1 cellular context compared by ENCODE assay signal in the genomic region with DNA sequence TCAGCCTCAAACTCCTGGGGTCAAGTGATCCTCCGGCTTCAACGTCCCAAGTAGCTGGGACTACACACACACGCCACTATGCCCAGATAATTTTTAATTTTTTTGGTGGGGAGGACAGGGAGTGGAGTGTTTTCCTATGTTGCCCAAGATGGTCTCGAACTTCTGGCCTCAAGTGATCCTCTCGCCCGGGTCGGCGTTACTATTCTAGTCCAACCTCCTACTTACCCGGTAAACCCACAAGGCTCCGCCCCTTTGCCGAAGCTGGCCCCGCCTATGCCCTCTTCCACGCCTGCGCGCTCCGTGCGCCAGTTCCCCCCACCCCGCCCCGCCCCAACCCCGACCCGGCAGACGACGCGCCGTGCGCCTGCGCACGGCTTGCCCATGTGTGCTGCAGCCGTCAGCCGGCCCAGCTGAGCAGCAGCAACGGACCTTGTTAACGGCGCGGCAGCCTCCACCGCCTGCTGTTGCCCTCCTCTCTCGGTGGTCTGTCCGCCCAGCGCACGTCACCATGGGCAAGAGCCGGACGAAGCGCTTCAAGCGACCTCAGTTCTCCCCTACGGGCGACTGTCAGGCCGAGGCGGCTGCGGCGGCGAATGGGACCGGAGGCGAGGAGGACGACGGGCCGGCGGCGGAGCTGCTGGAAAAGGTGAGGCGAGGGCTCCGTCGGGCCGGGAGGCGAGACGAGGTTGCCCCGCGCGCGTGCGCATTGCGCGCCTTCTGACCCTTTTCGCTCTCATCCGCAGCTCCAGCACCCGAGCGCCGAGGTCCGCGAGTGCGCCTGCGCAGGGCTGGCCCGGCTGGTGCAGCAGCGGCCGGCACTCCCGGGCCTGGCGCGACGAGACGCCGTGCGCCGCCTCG.
TF ChIP-seq lines count a peak whose summit lies in the region.

A gene with protein sequence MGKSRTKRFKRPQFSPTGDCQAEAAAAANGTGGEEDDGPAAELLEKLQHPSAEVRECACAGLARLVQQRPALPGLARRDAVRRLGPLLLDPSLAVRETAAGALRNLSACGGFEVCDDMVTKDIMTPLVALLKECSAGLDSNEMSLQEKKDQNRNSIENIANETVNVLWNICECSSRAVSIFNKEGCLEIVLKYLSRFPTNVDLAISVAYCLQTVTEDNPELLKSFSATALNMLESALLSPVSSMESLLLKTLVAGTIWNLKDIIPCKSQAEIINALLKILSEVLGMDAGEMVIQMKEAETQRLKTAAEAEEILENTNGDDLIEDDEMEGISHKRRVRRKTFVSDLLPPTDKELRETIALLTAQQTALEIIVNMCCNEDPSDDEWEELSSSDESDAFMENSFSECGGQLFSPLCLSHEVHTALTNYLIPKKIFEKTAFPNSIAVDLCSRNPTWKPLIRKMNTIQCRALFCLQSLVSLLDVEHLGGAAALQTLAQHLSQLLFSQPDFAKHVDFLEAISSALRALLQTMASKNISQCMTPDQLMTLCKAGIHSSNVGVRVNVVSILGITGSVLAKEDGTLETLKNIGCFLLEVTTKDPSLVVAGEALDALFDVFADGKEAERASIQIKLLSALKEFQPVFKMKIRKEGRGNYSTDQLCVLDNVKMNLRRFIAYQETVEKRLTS (plus strand): TSS at position 347 of the 858 bp plus-strand sequence. CDS start 162 bp downstream, at position 509.

TF ChIP-seq in HCT116, 20 proteins besides CTCF, POLR2A, EP300 and RAD21:
- TF ChIP-seq YY1 (IDR thresholded peaks at IDR 0.05; ENCODE audit: extremely low read depth, insufficient replicate concordance, low read depth, low read length), result no peak
- no peak for TF ChIP-seq EZH2phosphoT487 (IDR thresholded peaks at IDR 0.05; ENCODE audit: borderline replicate concordance)
- TF ChIP-seq EGR1 (IDR thresholded peaks at IDR 0.05; ENCODE audit: low read depth), result no peak
- TF ChIP-seq CBX3 (IDR thresholded peaks at IDR 0.05; ENCODE audit: low read depth), result 0 out of 2 replicates have a peak, but pooled peaks have one; percentile 12
- TF ChIP-seq, protein P1, sequence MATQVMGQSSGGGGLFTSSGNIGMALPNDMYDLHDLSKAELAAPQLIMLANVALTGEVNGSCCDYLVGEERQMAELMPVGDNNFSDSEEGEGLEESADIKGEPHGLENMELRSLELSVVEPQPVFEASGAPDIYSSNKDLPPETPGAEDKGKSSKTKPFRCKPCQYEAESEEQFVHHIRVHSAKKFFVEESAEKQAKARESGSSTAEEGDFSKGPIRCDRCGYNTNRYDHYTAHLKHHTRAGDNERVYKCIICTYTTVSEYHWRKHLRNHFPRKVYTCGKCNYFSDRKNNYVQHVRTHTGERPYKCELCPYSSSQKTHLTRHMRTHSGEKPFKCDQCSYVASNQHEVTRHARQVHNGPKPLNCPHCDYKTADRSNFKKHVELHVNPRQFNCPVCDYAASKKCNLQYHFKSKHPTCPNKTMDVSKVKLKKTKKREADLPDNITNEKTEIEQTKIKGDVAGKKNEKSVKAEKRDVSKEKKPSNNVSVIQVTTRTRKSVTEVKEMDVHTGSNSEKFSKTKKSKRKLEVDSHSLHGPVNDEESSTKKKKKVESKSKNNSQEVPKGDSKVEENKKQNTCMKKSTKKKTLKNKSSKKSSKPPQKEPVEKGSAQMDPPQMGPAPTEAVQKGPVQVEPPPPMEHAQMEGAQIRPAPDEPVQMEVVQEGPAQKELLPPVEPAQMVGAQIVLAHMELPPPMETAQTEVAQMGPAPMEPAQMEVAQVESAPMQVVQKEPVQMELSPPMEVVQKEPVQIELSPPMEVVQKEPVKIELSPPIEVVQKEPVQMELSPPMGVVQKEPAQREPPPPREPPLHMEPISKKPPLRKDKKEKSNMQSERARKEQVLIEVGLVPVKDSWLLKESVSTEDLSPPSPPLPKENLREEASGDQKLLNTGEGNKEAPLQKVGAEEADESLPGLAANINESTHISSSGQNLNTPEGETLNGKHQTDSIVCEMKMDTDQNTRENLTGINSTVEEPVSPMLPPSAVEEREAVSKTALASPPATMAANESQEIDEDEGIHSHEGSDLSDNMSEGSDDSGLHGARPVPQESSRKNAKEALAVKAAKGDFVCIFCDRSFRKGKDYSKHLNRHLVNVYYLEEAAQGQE (IDR thresholded peaks at IDR 0.05; ENCODE audit: low read depth), result no peak
- no peak for TF ChIP-seq CEBPB (IDR thresholded peaks at IDR 0.05; ENCODE audit: low read depth)
- TF ChIP-seq ZNF274 (IDR thresholded peaks at IDR 0.05; ENCODE audit: low read depth, low read length), result no peak
- TF ChIP-seq, protein P2, sequence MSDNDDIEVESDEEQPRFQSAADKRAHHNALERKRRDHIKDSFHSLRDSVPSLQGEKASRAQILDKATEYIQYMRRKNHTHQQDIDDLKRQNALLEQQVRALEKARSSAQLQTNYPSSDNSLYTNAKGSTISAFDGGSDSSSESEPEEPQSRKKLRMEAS (IDR thresholded peaks at IDR 0.05), result peak; percentile 45; the same call in 1 of the 2 replicates
- peak; percentile 67 for TF ChIP-seq ZFX (IDR thresholded peaks at IDR 0.05)
- TF ChIP-seq SRF (IDR thresholded peaks at IDR 0.05; ENCODE audit: low read depth), result no peak
- TF ChIP-seq FOSL1 (IDR thresholded peaks at IDR 0.05; ENCODE audit: low read depth), result no peak
- TF ChIP-seq JUND (IDR thresholded peaks at IDR 0.05), result no peak
- peak; percentile 57; the same call in 1 of the 2 replicates for TF ChIP-seq POLR2AphosphoS5 (IDR thresholded peaks at IDR 0.05; ENCODE audit: low read depth, low read length)
- TF ChIP-seq ELF1 (IDR thresholded peaks at IDR 0.05; ENCODE audit: borderline replicate concordance, low read depth), result no peak
- TF ChIP-seq, protein P3, sequence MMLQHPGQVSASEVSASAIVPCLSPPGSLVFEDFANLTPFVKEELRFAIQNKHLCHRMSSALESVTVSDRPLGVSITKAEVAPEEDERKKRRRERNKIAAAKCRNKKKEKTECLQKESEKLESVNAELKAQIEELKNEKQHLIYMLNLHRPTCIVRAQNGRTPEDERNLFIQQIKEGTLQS (IDR thresholded peaks at IDR 0.05), result no peak
- TF ChIP-seq SIN3A (IDR thresholded peaks at IDR 0.05; ENCODE audit: low read depth), result no peak; the same call in 1 of the 2 replicates
- TF ChIP-seq TCF7L2 (IDR thresholded peaks at IDR 0.05; ENCODE audit: borderline replicate concordance, extremely low read depth, insufficient read depth, insufficient read length), result no peak
- no peak for TF ChIP-seq SP1 (IDR thresholded peaks at IDR 0.05; ENCODE audit: low read depth)
- TF ChIP-seq, protein P4, sequence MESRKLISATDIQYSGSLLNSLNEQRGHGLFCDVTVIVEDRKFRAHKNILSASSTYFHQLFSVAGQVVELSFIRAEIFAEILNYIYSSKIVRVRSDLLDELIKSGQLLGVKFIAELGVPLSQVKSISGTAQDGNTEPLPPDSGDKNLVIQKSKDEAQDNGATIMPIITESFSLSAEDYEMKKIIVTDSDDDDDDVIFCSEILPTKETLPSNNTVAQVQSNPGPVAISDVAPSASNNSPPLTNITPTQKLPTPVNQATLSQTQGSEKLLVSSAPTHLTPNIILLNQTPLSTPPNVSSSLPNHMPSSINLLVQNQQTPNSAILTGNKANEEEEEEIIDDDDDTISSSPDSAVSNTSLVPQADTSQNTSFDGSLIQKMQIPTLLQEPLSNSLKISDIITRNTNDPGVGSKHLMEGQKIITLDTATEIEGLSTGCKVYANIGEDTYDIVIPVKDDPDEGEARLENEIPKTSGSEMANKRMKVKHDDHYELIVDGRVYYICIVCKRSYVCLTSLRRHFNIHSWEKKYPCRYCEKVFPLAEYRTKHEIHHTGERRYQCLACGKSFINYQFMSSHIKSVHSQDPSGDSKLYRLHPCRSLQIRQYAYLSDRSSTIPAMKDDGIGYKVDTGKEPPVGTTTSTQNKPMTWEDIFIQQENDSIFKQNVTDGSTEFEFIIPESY (IDR thresholded peaks at IDR 0.05; ENCODE audit: extremely low read depth, insufficient replicate concordance, low read length), result no peak
- no peak for TF ChIP-seq EZH2 (IDR thresholded peaks at IDR 0.05)
